In the genomic region with DNA sequence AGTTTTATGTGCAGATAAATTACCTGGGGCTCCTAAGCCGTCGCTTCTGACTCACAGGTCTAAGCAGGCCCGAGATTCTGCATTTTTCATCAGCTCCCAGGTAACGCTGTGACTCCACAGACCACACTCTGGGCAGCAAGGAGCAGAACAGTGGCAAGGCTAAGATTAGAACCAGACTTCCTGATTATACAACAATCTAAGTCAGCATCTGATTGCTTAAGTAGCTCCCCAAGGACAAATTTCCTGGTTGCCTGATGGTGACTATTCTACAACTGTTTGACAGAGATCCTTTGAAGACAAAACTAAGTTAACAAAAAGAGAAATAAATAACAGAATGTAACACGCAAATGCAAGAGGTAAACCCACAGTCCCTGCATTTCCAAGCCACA, we compare ENCODE assay signal across 8 cellular contexts.
A peak's percentile ranks its signal among the peaks of the same experiment; 100 is the strongest.
DNase-seq lines count a peak whose midpoint lies in the region; ATAC-seq and TF ChIP-seq lines count a peak whose summit lies in the region.

No MANE protein-coding gene starts in this region.

- peak overlapping the region; percentile 65 for H3K4me3 ChIP-seq in adipocyte (ENCODE audit: low read length)
- peak overlapping the region in 1 of 4 donors; percentile 5 for H3K4me3 ChIP-seq in gastrocnemius medialis

- ATAC-seq in left cardiac atrium = peak; percentile 37 to 38
- peak; percentile 68 to 73 for ATAC-seq in gastrocnemius medialis
- ATAC-seq in GM19328 (IDR thresholded peaks at IDR 0.05; ENCODE audit: unreplicated experiment) = no peak
- no peak for ATAC-seq in HG03108 (IDR thresholded peaks at IDR 0.05; ENCODE audit: unreplicated experiment)

- no peak for TF ChIP-seq POLR2A in gastrocnemius medialis (IDR thresholded peaks at IDR 0.05)

- peak overlapping the region; percentile 56 to 81 (median 62) for H3K27ac ChIP-seq in gastrocnemius medialis

- H3K27me3 ChIP-seq in adipocyte (replicated peaks; ENCODE audit: control insufficient read depth, insufficient read depth, low read length) = no peaks in the 10 kb centered on the region
- no peaks in the 10 kb centered on the region for H3K27me3 ChIP-seq in gastrocnemius medialis

- no peak for TF ChIP-seq CTCF in gastrocnemius medialis (IDR thresholded peaks at IDR 0.05 in 4 of 5, conservative IDR thresholded peaks at IDR 0.05 in 1 of 5)

- no peak overlapping the region for H3K9ac ChIP-seq in adipocyte (ENCODE audit: low read length)

- in situ Hi-C loops in gastrocnemius medialis (cut with MboI; ENCODE audit: low sequenced_read_pairs in 4 of 4) = no loop called here

- intact Hi-C loops in left cardiac atrium (cut with DNase I) (no loop called here), gastrocnemius medialis (cut with DNase I; ENCODE audit: low total_unique reads) (loop anchor here (2.0 kb wide), 1 partner anchor 68 kb away; no protein-coding TSS in a partner anchor)

- DNase-seq in EL = peak; percentile 50
- peak; percentile 88 for DNase-seq in adipocyte (ENCODE audit: low read depth)
- no peak for DNase-seq in left cardiac atrium
- DNase-seq in gastrocnemius medialis = peak; percentile 13 to 31
- DNase-seq in activated CD4-positive, alpha-beta T cell treated with anti-CD3 and anti-CD28 coated beads for 48 hours = no peak
- DNase-seq in HUDEP-2 (lab: John Stamatoyannopoulos, UW; ENCODE audit: unreplicated experiment in 76 of 76) = no peak

- H3K4me1 ChIP-seq in adipocyte (ENCODE audit: control insufficient read depth, insufficient read depth, low read length) (peaks cover 37% of the 10 kb centered on the region), gastrocnemius medialis (peaks cover 52% of the 10 kb centered on the region in 2 donors)

- H3K36me3 ChIP-seq in adipocyte (ENCODE audit: control insufficient read depth, insufficient read depth, low read length, severe bottlenecking) (peaks cover 1% of the 10 kb centered on the region), gastrocnemius medialis (peaks cover 0 to under 1% of the 10 kb centered on the region in 2 donors)

- H3K9me3 ChIP-seq in adipocyte (ENCODE audit: control insufficient read depth, low read length) (no peaks in the 10 kb centered on the region), gastrocnemius medialis (no peaks in the 10 kb centered on the region)

Comparison
In these comparisons a context has a peak if more than half of its experiments do, and no peak if none do; other contexts are left out.
1. DNase-seq: peak in EL (single experiment), adipocyte (single experiment) and gastrocnemius medialis (2 of 2); none in left cardiac atrium (single experiment), activated CD4-positive, alpha-beta T cell treated with anti-CD3 and anti-CD28 coated beads for 48 hours (single experiment) and HUDEP-2 (0 of 76).
2. ATAC-seq: peak in left cardiac atrium (2 of 2) and gastrocnemius medialis (2 of 2); none in GM19328 (single experiment) and HG03108 (single experiment).